In genomic region chr9:107273634-107274033, GRCh38 we compare ENCODE assay signal across 16 cellular contexts. TPM values are rescaled to one million over a fixed set of nuclear protein-coding genes. Genes with fewer than 3 reads are reported as not detected.
DNase-seq lines count a peak whose midpoint lies in the region; ATAC-seq and TF ChIP-seq lines count a peak whose summit lies in the region.
"Had no signal": no experiment of that assay in that cellular context is flagged by ENCODE, and none has a peak within 500 bp of the region (broad histone marks: within the 10 kb centered on the region; RNA-seq: fewer than 3 reads in every experiment).

No MANE protein-coding gene starts in this region.

- peak; percentile 65 for DNase-seq in COR-L47 (lab: John Stamatoyannopoulos, UW)
- no peak for DNase-seq in lower lobe of right lung
- DNase-seq in Ammon's horn (ENCODE audit: low spot score) = no peak
- DNase-seq in NCI-H748 treated with DMSO at 0.1 percent for 48 hours (lab: John Stamatoyannopoulos, UW) = no peak
- DNase-seq: activated CD4-positive, alpha-beta T cell treated with anti-CD3 and anti-CD28 coated beads, Interleukin-2, amount 50 U/mL, for 4 hours; activated naive CD4-positive, alpha-beta T cell treated with anti-CD3 and anti-CD28 coated beads for 36 hours; activated T-cell treated with anti-CD3 and anti-CD28 coated beads for 4 hours; NCI-H345; stimulated activated naive CD4-positive, alpha-beta T cell; T-cell had no signal

- no peak overlapping the region for H3K4me3 ChIP-seq in lower lobe of right lung
- H3K4me3 ChIP-seq: hepatocyte had no signal

- intact Hi-C loops in lower lobe of right lung (cut with DNase I) = no loop called here

- H3K9me3 ChIP-seq in lower lobe of right lung = no peaks in the 10 kb centered on the region

- H3K4me1 ChIP-seq in lower lobe of right lung = peaks cover 16% of the 10 kb centered on the region

- no peaks in the 10 kb centered on the region for H3K36me3 ChIP-seq in lower lobe of right lung

- no peaks in the 10 kb centered on the region for H3K27me3 ChIP-seq in lower lobe of right lung (ENCODE audit: low read depth)
- H3K27me3 ChIP-seq: hepatocyte had no signal

- no peak for TF ChIP-seq CTCF in lower lobe of right lung (IDR thresholded peaks at IDR 0.05)

- ATAC-seq in GM19452 (IDR thresholded peaks at IDR 0.05; ENCODE audit: unreplicated experiment) (peak; percentile 19), HG03432 (IDR thresholded peaks at IDR 0.05; ENCODE audit: unreplicated experiment) (peak; percentile 33), lower lobe of right lung (peak; percentile 45 to 51), HG02970 (IDR thresholded peaks at IDR 0.05; ENCODE audit: low FRiP score, unreplicated experiment) (no peak), GM18870 (IDR thresholded peaks at IDR 0.05; ENCODE audit: unreplicated experiment) (no peak)
- ATAC-seq: Right ventricle myocardium inferior had no signal

- H3K27ac ChIP-seq in lower lobe of right lung = no peak overlapping the region

RNA-seq across cellular contexts. Expression of gene RAD23B, which starts 9.4 kb away (rescaled TPM):
- 95.4 TPM for total RNA-seq in lower lobe of right lung

Comparison
In these comparisons a context has a peak if more than half of its experiments do, and no peak if none do; other contexts are left out.
1. ATAC-seq: peak in GM19452 (single experiment), HG03432 (single experiment) and lower lobe of right lung (2 of 2); none in HG02970 (single experiment) and GM18870 (single experiment).